8 cellular contexts compared by ENCODE assay signal in genomic region chr17:38134860-38135259, GRCh38. TPM values are rescaled to one million over a fixed set of nuclear protein-coding genes. Genes with fewer than 3 reads are reported as not detected.
"Had no signal": no experiment of that assay in that cellular context is flagged by ENCODE, and none has a peak within 500 bp of the region (broad histone marks: within the 10 kb centered on the region; RNA-seq: fewer than 3 reads in every experiment).

No MANE protein-coding gene starts in this region.

RNA-seq across cellular contexts. Expression of gene TBC1D3E, which starts 7.1 kb away (rescaled TPM):
- total RNA-seq: activated CD4-positive, alpha-beta memory T cell treated with anti-CD3 and anti-CD28 coated beads for 36 hours; activated CD4-positive, alpha-beta T cell treated with anti-CD3 and anti-CD28 coated beads, Interleukin-2, amount 10 ng/mL, durations not matched to agents 24 days and 14 days; activated CD8-positive, alpha-beta memory T cell treated with anti-CD3 and anti-CD28 coated beads for 36 hours; activated T-helper 1 cell treated with anti-CD3 and anti-CD28 coated beads, Interleukin-12 subunit alpha, Interleukin-12 subunit beta, Interleukin-2, Interleukin-4 antibody, amounts not matched to agents 30 ng/mL and 10 ng/mL and 1 ng/mL, durations not matched to agents 14 hours and 24 hours and 36 hours; astrocyte; HepG2; PC-3 had no signal

RNA-seq across cellular contexts. Expression of gene TBC1D3, which starts 57.5 kb away (rescaled TPM):
- total RNA-seq: activated CD4-positive, alpha-beta memory T cell treated with anti-CD3 and anti-CD28 coated beads for 36 hours; activated CD4-positive, alpha-beta T cell treated with anti-CD3 and anti-CD28 coated beads, Interleukin-2, amount 10 ng/mL, durations not matched to agents 24 days and 14 days; activated CD8-positive, alpha-beta memory T cell treated with anti-CD3 and anti-CD28 coated beads for 36 hours; activated T-helper 1 cell treated with anti-CD3 and anti-CD28 coated beads, Interleukin-12 subunit alpha, Interleukin-12 subunit beta, Interleukin-2, Interleukin-4 antibody, amounts not matched to agents 30 ng/mL and 10 ng/mL and 1 ng/mL, durations not matched to agents 14 hours and 24 hours and 36 hours; astrocyte; HepG2; MCF 10A; PC-3 had no signal
